8 cellular contexts compared by ENCODE assay signal in the genomic region with DNA sequence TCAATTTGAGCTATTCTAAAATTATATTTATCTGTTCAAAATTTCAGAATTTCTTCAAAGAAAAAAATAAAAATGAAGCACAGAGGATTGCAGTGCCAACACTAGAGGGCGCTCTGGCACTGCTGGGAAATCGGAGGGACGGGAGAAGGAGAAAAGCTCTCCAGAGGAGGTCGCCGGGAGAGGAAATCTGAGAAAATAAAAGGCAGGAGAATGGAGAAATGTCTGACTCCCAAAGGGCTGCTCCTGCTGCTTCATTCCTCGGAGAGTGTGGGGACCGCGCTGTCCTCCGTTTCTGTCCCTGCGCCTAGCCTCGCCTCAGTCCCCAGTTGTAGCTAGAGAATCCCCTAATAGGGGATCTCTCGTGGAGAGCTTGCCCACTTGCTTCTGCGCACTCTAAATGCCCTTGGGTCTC. TPM values are rescaled to one million over a fixed set of nuclear protein-coding genes. Genes with fewer than 3 reads are reported as not detected.
A peak's percentile ranks its signal among the peaks of the same experiment; 100 is the strongest.
DNase-seq lines count a peak whose midpoint lies in the region; ATAC-seq and TF ChIP-seq lines count a peak whose summit lies in the region.

No MANE protein-coding gene starts in this region.

- H3K9me3 ChIP-seq in parathyroid adenoma (ENCODE audit: control insufficient read depth, low read length), result no peaks in the 10 kb centered on the region
- H3K9me3 ChIP-seq in upper lobe of right lung, result no peaks in the 10 kb centered on the region

- peaks cover 36% of the 10 kb centered on the region for H3K27me3 Mint-ChIP-seq in activated naive CD4-positive, alpha-beta T cell treated with anti-CD3 and anti-CD28 coated beads for 36 hours (ENCODE audit: low read depth)

- POLR2A ChIA-PET in RWPE1 (lab: Yijun Ruan, JAX; ENCODE audit: low non-redundant PET), result no interaction called here

- H3K9me3 Mint-ChIP-seq in activated naive CD4-positive, alpha-beta T cell treated with anti-CD3 and anti-CD28 coated beads for 36 hours, result no peaks in the 10 kb centered on the region

- CTCF ChIA-PET in RWPE1 (lab: Yijun Ruan, JAX), result interaction anchor here (0.6 to 6.7 kb wide), 79 partner anchors 9 to 1959 kb away, joined by 3 to 115 read pairs (median 4); a partner anchor contains a TSS
- CTCF ChIA-PET in activated naive CD4-positive, alpha-beta T cell treated with anti-CD3 and anti-CD28 coated beads for 36 hours (lab: Charles Lee), result interaction anchor here (0.6 to 8.0 kb wide), 40 partner anchors 9 to 1058 kb away, joined by 3 to 312 read pairs (median 4); no protein-coding TSS in a partner anchor

- H3K4me1 ChIP-seq in parathyroid adenoma (no peaks in the 10 kb centered on the region), upper lobe of right lung (no peaks in the 10 kb centered on the region)

- peak; percentile 50 for DNase-seq in Caki2 (ENCODE audit: low read depth)
- peak; percentile 72 for DNase-seq in RWPE1 (ENCODE audit: low spot score)
- peak; percentile 72 for DNase-seq in activated naive CD4-positive, alpha-beta T cell treated with anti-CD3 and anti-CD28 coated beads for 36 hours
- DNase-seq in glomerular visceral epithelial cell (ENCODE audit: extremely low spot score), result peak; percentile 72
- DNase-seq in upper lobe of right lung, result peak; percentile 72

- no peaks in the 10 kb centered on the region for H3K79me2 ChIP-seq in parathyroid adenoma

- H3K36me3 ChIP-seq in parathyroid adenoma (ENCODE audit: control insufficient read depth, insufficient read depth, low read length) (no peaks in the 10 kb centered on the region), upper lobe of right lung (no peaks in the 10 kb centered on the region)

- no peak overlapping the region for H3K27ac Mint-ChIP-seq in activated naive CD4-positive, alpha-beta T cell treated with anti-CD3 and anti-CD28 coated beads for 36 hours

- H3K4me3 ChIP-seq in parathyroid adenoma (ENCODE audit: low read depth, low read length) (no peak overlapping the region), upper lobe of right lung (no peak overlapping the region)

- TF ChIP-seq EP300 in Ishikawa (IDR thresholded peaks at IDR 0.05; ENCODE audit: borderline replicate concordance), result no peak

- H3K27ac ChIP-seq in RWPE1 (no peak overlapping the region), parathyroid adenoma (no peak overlapping the region), upper lobe of right lung (no peak overlapping the region)

- in situ Hi-C loops in Caki2 (cut with HindIII; ENCODE audit: low pct_unique_long_range_greater_than_20kb, low sequenced_read_pairs), result no loop called here

- H2AFZ ChIP-seq in parathyroid adenoma, result peak overlapping the region; percentile 83

- peak; percentile 84 for ATAC-seq in upper lobe of right lung
- no peak for ATAC-seq in HG02759 (IDR thresholded peaks at IDR 0.05; ENCODE audit: unreplicated experiment)

- peak; percentile 99 for TF ChIP-seq CTCF in RWPE1 (conservative IDR thresholded peaks at IDR 0.05; ENCODE audit: low read depth)
- peak; percentile 98 for TF ChIP-seq CTCF in parathyroid adenoma (IDR thresholded peaks at IDR 0.05)
- peak; percentile 97 for TF ChIP-seq CTCF in upper lobe of right lung (IDR thresholded peaks at IDR 0.05)

- H3K27me3 ChIP-seq in parathyroid adenoma (ENCODE audit: control insufficient read depth, insufficient read depth, low read length), result no peaks in the 10 kb centered on the region
- H3K27me3 ChIP-seq in upper lobe of right lung, result no peaks in the 10 kb centered on the region

- intact Hi-C loops in activated naive CD4-positive, alpha-beta T cell treated with anti-CD3 and anti-CD28 coated beads for 36 hours (cut with micrococcal nuclease), result loop anchor here (1.0 to 10.0 kb wide), 5 partner anchors 85 to 832 kb away; no protein-coding TSS in a partner anchor
- intact Hi-C loops in upper lobe of right lung (cut with DNase I), result loop anchor here (10.0 kb wide), 1 partner anchor 110 kb away; no protein-coding TSS in a partner anchor

- TF ChIP-seq RAD21 in Ishikawa (IDR thresholded peaks at IDR 0.05; ENCODE audit: low read depth), result peak; percentile 96

- no peaks in the 10 kb centered on the region for H3K36me3 Mint-ChIP-seq in activated naive CD4-positive, alpha-beta T cell treated with anti-CD3 and anti-CD28 coated beads for 36 hours (ENCODE audit: low read depth)

- H3K4me2 ChIP-seq in parathyroid adenoma (ENCODE audit: low read length), result peak overlapping the region; percentile 53

- peaks cover 8% of the 10 kb centered on the region for H3K4me1 Mint-ChIP-seq in activated naive CD4-positive, alpha-beta T cell treated with anti-CD3 and anti-CD28 coated beads for 36 hours (ENCODE audit: low read depth)

- peak overlapping the region; percentile 30 for H3K4me3 Mint-ChIP-seq in activated naive CD4-positive, alpha-beta T cell treated with anti-CD3 and anti-CD28 coated beads for 36 hours

- no peak overlapping the region for H3K9ac ChIP-seq in parathyroid adenoma

TF ChIP-seq in Ishikawa, 13 proteins besides CTCF, POLR2A, EP300 and RAD21:
- TF ChIP-seq CREB1 (IDR thresholded peaks at IDR 0.05; ENCODE audit: low read depth) (no peak), CEBPB (IDR thresholded peaks at IDR 0.05) (no peak), FOXM1 (IDR thresholded peaks at IDR 0.05; ENCODE audit: borderline replicate concordance, low read depth) (no peak), TAF1 (IDR thresholded peaks at IDR 0.05; ENCODE audit: low read depth) (no peak)
TF ChIP-seq in Ishikawa: peak in this region for 0.

RNA-seq across cellular contexts. Expression of a gene that starts 40.0 kb away (rescaled TPM):
- 9.6 and 11.9 TPM in 2 replicates for total RNA-seq in Caki2 (2014; rRNA removed; shearing (Covaris generic); ENCODE audit: low replicate concordance)
- total RNA-seq in activated naive CD4-positive, alpha-beta T cell treated with anti-CD3 and anti-CD28 coated beads for 36 hours, result 1 to 10 TPM; 7.0 to 7.1 TPM
- 15.8 TPM for total RNA-seq in upper lobe of right lung

RNA-seq across cellular contexts. Expression of a gene that starts 44.4 kb away (rescaled TPM):
- 6.7 and 9.6 TPM in 2 replicates for total RNA-seq in Caki2 (2014; rRNA removed; shearing (Covaris generic); ENCODE audit: low replicate concordance)
- 1 to 10 TPM in 1 of 2 experiments, under 1 TPM in 1; 0.93 to 1.1 TPM for total RNA-seq in activated naive CD4-positive, alpha-beta T cell treated with anti-CD3 and anti-CD28 coated beads for 36 hours
- 0.78 TPM for total RNA-seq in upper lobe of right lung

RNA-seq across cellular contexts. Expression of a gene that starts 44.5 kb away (rescaled TPM):
- total RNA-seq in Caki2 (2014; rRNA removed; shearing (Covaris generic); ENCODE audit: low replicate concordance), result 49.8 and 53.9 TPM in 2 replicates
- not detected for total RNA-seq in activated naive CD4-positive, alpha-beta T cell treated with anti-CD3 and anti-CD28 coated beads for 36 hours
- total RNA-seq in upper lobe of right lung, result 4.7 TPM
